In the genomic region with DNA sequence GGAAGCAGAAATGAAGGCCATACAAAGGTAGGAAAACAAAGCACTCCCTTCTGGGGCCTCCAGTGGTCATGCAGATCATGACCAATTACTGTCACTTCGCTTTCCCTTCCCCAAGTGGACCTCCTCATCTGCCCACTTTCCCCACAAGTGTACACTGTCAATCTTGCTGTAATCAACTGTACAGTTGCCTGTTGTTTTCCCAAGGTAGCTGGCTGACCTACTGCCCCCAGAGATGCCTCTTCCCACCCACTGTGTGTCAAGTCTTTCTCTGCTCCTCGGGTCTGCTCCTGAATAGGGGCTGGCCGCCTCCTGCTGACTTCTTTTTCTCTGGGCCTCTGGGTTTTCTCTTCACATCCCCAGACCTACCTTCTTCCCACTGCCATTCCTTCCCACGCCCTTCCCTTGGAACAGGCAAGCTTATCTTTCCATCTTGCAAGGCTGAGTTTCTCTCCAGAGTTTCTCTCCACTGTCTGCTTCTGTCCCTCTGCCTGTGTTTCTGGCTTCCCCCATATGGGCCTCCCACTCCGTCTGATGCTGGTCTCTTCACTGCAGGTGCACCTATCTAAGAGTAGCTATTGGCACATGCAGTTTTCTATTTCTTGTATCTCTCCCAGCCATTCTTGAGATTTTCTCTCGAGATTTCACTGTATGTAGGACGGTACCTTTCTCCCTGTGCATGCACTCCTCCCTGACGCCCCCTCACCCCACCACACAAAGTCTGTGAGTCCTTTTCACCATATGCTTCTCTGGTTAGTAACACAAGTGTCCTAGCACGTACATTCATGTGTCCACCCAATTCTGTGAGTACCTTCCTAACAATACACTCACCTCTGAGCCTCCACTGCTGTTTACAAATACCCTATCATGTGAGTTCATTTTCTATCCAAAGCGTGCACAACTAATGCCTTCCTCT, we compare ENCODE assay signal across 8 cellular contexts. TPM values are rescaled to one million over a fixed set of nuclear protein-coding genes. Genes with fewer than 3 reads are reported as not detected.
DNase-seq lines count a peak whose midpoint lies in the region; ATAC-seq and TF ChIP-seq lines count a peak whose summit lies in the region.

No MANE protein-coding gene starts in this region.

- 55 to 56% methylated on average over 10 of the region's 10 CpGs for WGBS in lower leg skin, 2 donors
- 61 to 68% methylated on average over 7 to 10 of the region's 10 CpGs for WGBS in transverse colon (ENCODE audit: low coverage in 1 of 2), 2 donors

- no peak for TF ChIP-seq CTCF in brain (conservative IDR thresholded peaks at IDR 0.05)
- TF ChIP-seq CTCF in lower leg skin (IDR thresholded peaks at IDR 0.05) = no peak
- no peak for TF ChIP-seq CTCF in transverse colon (IDR thresholded peaks at IDR 0.05)

- no peaks in the 10 kb centered on the region for H3K9me3 Mint-ChIP-seq in activated naive CD4-positive, alpha-beta T cell treated with anti-CD3 and anti-CD28 coated beads, Interleukin-2, amount 10 ng/mL, durations not matched to agents 7 days and 5 days
- H3K9me3 Mint-ChIP-seq in brain = no peaks in the 10 kb centered on the region

- H3K4me3 ChIP-seq in lower leg skin (ENCODE audit: low read depth, poor library complexity, severe bottlenecking) (peak overlapping the region; percentile 86), transverse colon (peak overlapping the region; percentile 86 to 95 (median 93))

- no peaks in the 10 kb centered on the region for H3K36me3 ChIP-seq in transverse colon

- H3K9me3 ChIP-seq in transverse colon = no peaks in the 10 kb centered on the region

- H3K27me3 ChIP-seq in transverse colon = no peaks in the 10 kb centered on the region

- CTCF ChIA-PET in activated naive CD4-positive, alpha-beta T cell treated with anti-CD3 and anti-CD28 coated beads, Interleukin-2, amount 10 ng/mL, durations not matched to agents 7 days and 5 days (lab: Charles Lee) = interaction anchor here (0.7 to 2.1 kb wide), 6 partner anchors 11 to 376 kb away, joined by 3 to 5 read pairs (median 4); no protein-coding TSS in a partner anchor

- H3K4me3 Mint-ChIP-seq in activated naive CD4-positive, alpha-beta T cell treated with anti-CD3 and anti-CD28 coated beads, Interleukin-2, amount 10 ng/mL, durations not matched to agents 7 days and 5 days = peak overlapping the region; percentile 95
- peak overlapping the region; percentile 82 to 99 (median 87) for H3K4me3 Mint-ChIP-seq in brain

- in situ Hi-C loops in transverse colon (cut with MboI; ENCODE audit: low pct_ligation_motif_present in 1 of 4, low pct_unique_long_range_greater_than_20kb in 1 of 4, low sequenced_read_pairs in 3 of 4) = loop anchor here in 2 of 4 donors (25.0 kb wide), 2 partner anchors 97 to 378 kb away; no protein-coding TSS in a partner anchor

- TF ChIP-seq EP300 in transverse colon (IDR thresholded peaks at IDR 0.05; ENCODE audit: low read depth) = no peak

- intact Hi-C loops in lower leg skin (cut with DNase I; ENCODE audit: low total_unique reads) = loop anchor here (10.0 kb wide), 1 partner anchor 95 kb away; no protein-coding TSS in a partner anchor
- intact Hi-C loops in transverse colon (cut with DNase I; ENCODE audit: low total_unique reads) = loop anchor here (10.0 kb wide), 1 partner anchor 375 kb away; no protein-coding TSS in a partner anchor

- TF ChIP-seq POLR2A in lower leg skin (IDR thresholded peaks at IDR 0.05) (no peak), transverse colon (IDR thresholded peaks at IDR 0.05) (no peak)

- DNase-seq in activated naive CD4-positive, alpha-beta T cell treated with anti-CD3 and anti-CD28 coated beads, Interleukin-2, amount 10 ng/mL, durations not matched to agents 7 days and 5 days = no peak
- no peak for DNase-seq in activated naive CD4-positive, alpha-beta T cell treated with anti-CD3 and anti-CD28 coated beads, Interleukin-2, amount 50 U/mL, for 16 hours
- DNase-seq in lower leg skin (ENCODE audit: low spot score in 2 of 2) (no peak), transverse colon (peak; percentile 21), DMS79 treated with DMSO at 0.1 percent for 48 hours (lab: John Stamatoyannopoulos, UW) (no peak), mesenteric fat pad (ENCODE audit: low spot score) (no peak)

- no peaks in the 10 kb centered on the region for H3K36me3 Mint-ChIP-seq in activated naive CD4-positive, alpha-beta T cell treated with anti-CD3 and anti-CD28 coated beads, Interleukin-2, amount 10 ng/mL, durations not matched to agents 7 days and 5 days
- no peaks in the 10 kb centered on the region for H3K36me3 Mint-ChIP-seq in brain

- peaks cover 20% of the 10 kb centered on the region for H3K27me3 Mint-ChIP-seq in activated naive CD4-positive, alpha-beta T cell treated with anti-CD3 and anti-CD28 coated beads, Interleukin-2, amount 10 ng/mL, durations not matched to agents 7 days and 5 days
- H3K27me3 Mint-ChIP-seq in brain = peaks cover 21% of the 10 kb centered on the region

- no peak overlapping the region for H3K27ac Mint-ChIP-seq in activated naive CD4-positive, alpha-beta T cell treated with anti-CD3 and anti-CD28 coated beads, Interleukin-2, amount 10 ng/mL, durations not matched to agents 7 days and 5 days
- H3K27ac Mint-ChIP-seq in brain = peak overlapping the region in 3 of 5 experiments; percentile 32 to 57 (median 46)

- H3K4me1 Mint-ChIP-seq in activated naive CD4-positive, alpha-beta T cell treated with anti-CD3 and anti-CD28 coated beads, Interleukin-2, amount 10 ng/mL, durations not matched to agents 7 days and 5 days = peaks cover 31% of the 10 kb centered on the region
- H3K4me1 Mint-ChIP-seq in brain = peaks cover 47% of the 10 kb centered on the region

- peaks cover 3 to 49% (median 32%) of the 10 kb centered on the region in 4 donors for H3K4me1 ChIP-seq in transverse colon

- H3K27ac ChIP-seq in transverse colon = peak overlapping the region; percentile 98 to 100 (median 99)

- ATAC-seq in HG03432 (IDR thresholded peaks at IDR 0.05; ENCODE audit: unreplicated experiment) = no peak

RNA-seq across cellular contexts. Expression of a gene that starts 2.3 kb away (rescaled TPM):
- polyA plus RNA-seq in brain (ENCODE audit: insufficient read depth, low read depth, low replicate concordance) = 4.8 TPM
- total RNA-seq in lower leg skin = 10 to 100 TPM; 32.4 to 50.3 (median 45.1) TPM
- total RNA-seq in transverse colon = 10 to 100 TPM in 3 of 4 donors, 1 to 10 TPM in 1; 5.8 to 46.8 (median 19.7) TPM
- 229 TPM for total RNA-seq in mesenteric fat pad
